12 cellular contexts compared by ENCODE assay signal in genomic region chr4:8340721-8341680, GRCh38.
DNase-seq lines count a peak whose midpoint lies in the region; ATAC-seq and TF ChIP-seq lines count a peak whose summit lies in the region.
"Had no signal": no experiment of that assay in that cellular context is flagged by ENCODE, and none has a peak within 500 bp of the region (broad histone marks: within the 10 kb centered on the region; RNA-seq: fewer than 3 reads in every experiment).

No MANE protein-coding gene starts in this region.

- H4K8ac ChIP-seq in mesenchymal stem cell (ENCODE audit: low read length) = no peak overlapping the region

- intact Hi-C loops in stomach (cut with DNase I; ENCODE audit: low total_unique reads) = no loop called here
- intact Hi-C loops in OCI-LY7 (cut with micrococcal nuclease; ENCODE audit: unreplicated experiment) = no loop called here

- POLR2A ChIA-PET in OCI-LY7 (lab: Charles Lee) = no interaction called here

- H3K27me3 ChIP-seq in Peyer's patch (no peaks in the 10 kb centered on the region), gastroesophageal sphincter (no peaks in the 10 kb centered on the region), mesenchymal stem cell (ENCODE audit: control insufficient read depth in 1 of 2, insufficient read depth in 1 of 2, low read length in 2 of 2) (peaks cover 0 to 11% of the 10 kb centered on the region in 2 experiments), stomach (no peaks in the 10 kb centered on the region)

- H3K23ac ChIP-seq in mesenchymal stem cell (ENCODE audit: low read length in 2 of 2) = peak overlapping the region in 1 of 2 experiments; percentile 49

- ATAC-seq in gastroesophageal sphincter = peak; percentile 93
- ATAC-seq in stimulated activated naive CD8-positive, alpha-beta T cell treated with anti-CD3 and anti-CD28 coated beads, Interleukin-15, Interleukin-2, amounts not matched to agents 100 U/mL and 50 U/mL, for 24 hours = no peak

- TF ChIP-seq POLR2A in Peyer's patch (IDR thresholded peaks at IDR 0.05) = no peak
- TF ChIP-seq POLR2A in gastroesophageal sphincter (IDR thresholded peaks at IDR 0.05) = no peak
- no peak for TF ChIP-seq POLR2A in stomach (IDR thresholded peaks at IDR 0.05)

- H2BK12ac ChIP-seq in mesenchymal stem cell (ENCODE audit: low read length in 2 of 2) = no peak overlapping the region

- no peak overlapping the region for H3K14ac ChIP-seq in mesenchymal stem cell (ENCODE audit: low read length in 2 of 2)

- H2AFZ ChIP-seq in mesenchymal stem cell (ENCODE audit: low read depth, low read length) = no peak overlapping the region
- no peak overlapping the region for H2AFZ ChIP-seq in OCI-LY7 (ENCODE audit: low read length)

- H3K79me2 ChIP-seq in OCI-LY7 (ENCODE audit: insufficient read depth, low read depth, low read length) = no peaks in the 10 kb centered on the region

- H3K9me2 ChIP-seq in OCI-LY7 (ENCODE audit: insufficient read depth, low read length) = no peaks in the 10 kb centered on the region

- BruUV-seq in OCI-LY7 (replicated peaks; lab: Mats Ljungman, UMichigan) = no TSS peak

- H3K4me3 ChIP-seq in Peyer's patch = no peak overlapping the region
- H3K4me3 ChIP-seq in gastroesophageal sphincter = no peak overlapping the region
- no peak overlapping the region for H3K4me3 ChIP-seq in mesenchymal stem cell (ENCODE audit: insufficient read depth in 1 of 2, low read depth in 1 of 2, low read length in 2 of 2)
- H3K4me3 ChIP-seq in stomach = no peak overlapping the region
- H3K4me3 ChIP-seq in OCI-LY7 (ENCODE audit: low read depth, low read length, poor library complexity, severe bottlenecking) = no peak overlapping the region

- H3K4me1 ChIP-seq in Peyer's patch (no peaks in the 10 kb centered on the region), gastroesophageal sphincter (peaks cover 0 to 43% (median 20%) of the 10 kb centered on the region in 3 donors), mesenchymal stem cell (ENCODE audit: control insufficient read depth, insufficient read depth, low read depth, low read length) (peaks cover 5% of the 10 kb centered on the region), stomach (peaks cover 7 to 38% (median 18%) of the 10 kb centered on the region in 4 donors), OCI-LY7 (ENCODE audit: insufficient read depth, low read length, poor library complexity, severe bottlenecking) (no peaks in the 10 kb centered on the region)

- H3K79me1 ChIP-seq in mesenchymal stem cell (replicated peaks; ENCODE audit: low read length, poor library complexity, severe bottlenecking) = no peaks in the 10 kb centered on the region

- H3K9ac ChIP-seq in mesenchymal stem cell (ENCODE audit: low read length) = peak overlapping the region; percentile 43

- H3K18ac ChIP-seq in mesenchymal stem cell (ENCODE audit: low read depth in 1 of 2, low read length in 2 of 2) = no peak overlapping the region

- no peak for TF ChIP-seq CTCF in Peyer's patch (IDR thresholded peaks at IDR 0.05)
- no peak for TF ChIP-seq CTCF in gastroesophageal sphincter (IDR thresholded peaks at IDR 0.05)
- no peak for TF ChIP-seq CTCF in stomach (IDR thresholded peaks at IDR 0.05)
- TF ChIP-seq CTCF in OCI-LY7 (conservative IDR thresholded peaks at IDR 0.05; ENCODE audit: low read length) = no peak

- H3K36me3 ChIP-seq in Peyer's patch (no peaks in the 10 kb centered on the region), gastroesophageal sphincter (no peaks in the 10 kb centered on the region), mesenchymal stem cell (ENCODE audit: control insufficient read depth in 1 of 2, insufficient read depth in 2 of 2, low read depth in 1 of 2, low read length in 2 of 2) (no peaks in the 10 kb centered on the region), stomach (no peaks in the 10 kb centered on the region), OCI-LY7 (ENCODE audit: insufficient read depth, low read length) (no peaks in the 10 kb centered on the region)

- no peak overlapping the region for H3K4ac ChIP-seq in mesenchymal stem cell (ENCODE audit: low read depth in 1 of 2, low read length in 2 of 2)

- CTCF ChIA-PET in OCI-LY7 (lab: Charles Lee; ENCODE audit: unreplicated experiment) = no interaction called here

- WGBS in gastroesophageal sphincter (ENCODE audit: low coverage in 1 of 2), 2 donors = 46 to 51% methylated on average over 6 to 9 of the region's 17 CpGs
- WGBS in mesenchymal stem cell = 70% methylated on average over 12 of the region's 17 CpGs
- 66 to 73% (median 67%) methylated on average over 17 of the region's 17 CpGs for WGBS in stomach, 5 donors

- no peak overlapping the region for H2BK120ac ChIP-seq in mesenchymal stem cell (ENCODE audit: low read depth, low read length)

- H2AK5ac ChIP-seq in mesenchymal stem cell (ENCODE audit: low read length, severe bottlenecking) = peak overlapping the region; percentile 39

- H2BK5ac ChIP-seq in mesenchymal stem cell (ENCODE audit: low read depth, low read length, poor library complexity, severe bottlenecking) = no peak overlapping the region

- H4K91ac ChIP-seq in mesenchymal stem cell (ENCODE audit: low read length) = no peak overlapping the region

- no peak overlapping the region for H2BK15ac ChIP-seq in mesenchymal stem cell (ENCODE audit: low read depth, poor library complexity, severe bottlenecking)

- no peaks in the 10 kb centered on the region for H3K9me3 ChIP-seq in Peyer's patch
- H3K9me3 ChIP-seq in gastroesophageal sphincter = peaks cover 0 to 3% (median 0%) of the 10 kb centered on the region in 3 donors
- peaks cover 9% of the 10 kb centered on the region for H3K9me3 ChIP-seq in mesenchymal stem cell (ENCODE audit: control insufficient read depth, low read length)
- H3K9me3 ChIP-seq in stomach = peaks cover 0 to under 1% (median 0%) of the 10 kb centered on the region in 4 donors
- 0 out of 2 replicates have a peak, but pooled peaks cover 4% of the 10 kb centered on the region for H3K9me3 ChIP-seq in OCI-LY7 (ENCODE audit: low read length)

- no peaks in the 10 kb centered on the region for H4K20me1 ChIP-seq in OCI-LY7 (ENCODE audit: insufficient read depth, low read length)

- TF ChIP-seq EP300 in gastroesophageal sphincter (IDR thresholded peaks at IDR 0.05) (no peak), stomach (IDR thresholded peaks at IDR 0.05) (no peak)

- peak in 1 of 3 donors; percentile 54 for DNase-seq in Peyer's patch
- no peak for DNase-seq in mesenchymal stem cell
- DNase-seq in stomach = peak; percentile 25
- DNase-seq in DMS153 (lab: John Stamatoyannopoulos, UW) = no peak
- DNase-seq in activated CD4-positive, alpha-beta T cell treated with anti-CD3 and anti-CD28 coated beads for 1 hour = no peak
- DNase-seq in OCI-LY7 (ENCODE audit: low spot score) = no peak
- no peak for DNase-seq in stimulated activated naive CD8-positive, alpha-beta T cell treated with anti-CD3 and anti-CD28 coated beads, Interleukin-15, Interleukin-2, amounts not matched to agents 100 U/mL and 50 U/mL, for 24 hours
- DNase-seq: immature natural killer cell, NCI-H187, OCI-M1, retina had no signal

- H3K4me2 ChIP-seq in mesenchymal stem cell (ENCODE audit: low read length, poor library complexity, severe bottlenecking) = no peak overlapping the region
- no peak overlapping the region for H3K4me2 ChIP-seq in OCI-LY7 (ENCODE audit: low read length)

- H3K27ac ChIP-seq in Peyer's patch (peak overlapping the region; percentile 6 to 56 (median 20)), gastroesophageal sphincter (peak overlapping the region in 3 of 4 donors; percentile 68 to 77 (median 69)), mesenchymal stem cell (ENCODE audit: low read length, poor library complexity, severe bottlenecking) (no peak overlapping the region), stomach (peak overlapping the region in 4 of 5 donors; percentile 44 to 74 (median 59)), OCI-LY7 (ENCODE audit: low read depth, low read length, poor library complexity, severe bottlenecking) (no peak overlapping the region)

Comparison
In these comparisons a context has a peak if more than half of its experiments do, and no peak if none do; other contexts are left out.
1. H3K27ac ChIP-seq: peak in Peyer's patch (4 of 4), gastroesophageal sphincter (3 of 4) and stomach (4 of 5); none in mesenchymal stem cell (single experiment) and OCI-LY7 (single experiment).